Comparison of ENCODE assay signal across 16 cellular contexts in genomic region chrX:148288451-148288850, GRCh38.
DNase-seq lines count a peak whose midpoint lies in the region; ATAC-seq and TF ChIP-seq lines count a peak whose summit lies in the region.
"Had no signal": no experiment of that assay in that cellular context is flagged by ENCODE, and none has a peak within 500 bp of the region (broad histone marks: within the 10 kb centered on the region; RNA-seq: fewer than 3 reads in every experiment).

No MANE protein-coding gene starts in this region.

- ATAC-seq in GM23338 (no peak), HG03432 (IDR thresholded peaks at IDR 0.05; ENCODE audit: unreplicated experiment) (no peak), lower lobe of right lung (no peak)
- ATAC-seq: HCT116 had no signal

- H3K27ac ChIP-seq in GM23338 (ENCODE audit: low read depth): no peak overlapping the region
- 0 out of 2 replicates have a peak overlapping the region, but pooled peaks have one; percentile 23 for H3K27ac ChIP-seq in HUES6 (ENCODE audit: low read depth, low read length)
- H3K27ac ChIP-seq in lower lobe of right lung: no peak overlapping the region

- no peak overlapping the region for H3K4me2 ChIP-seq in GM23338

- H3K27ac Mint-ChIP-seq in GM23338: 0 out of 2 replicates have a peak overlapping the region, but pooled peaks have one; percentile 59
- H3K27ac Mint-ChIP-seq: CD4-positive, alpha-beta memory T cell had no signal

- H3K27me3 ChIP-seq in GM23338 (ENCODE audit: insufficient read depth): no peaks in the 10 kb centered on the region
- peaks cover 8% of the 10 kb centered on the region; the same call in 1 of the 2 replicates for H3K27me3 ChIP-seq in HUES6 (ENCODE audit: control insufficient read depth, insufficient read depth, low read length)
- H3K27me3 ChIP-seq in lower lobe of right lung (ENCODE audit: low read depth): no peaks in the 10 kb centered on the region

- H3K36me3 Mint-ChIP-seq in GM23338 (ENCODE audit: low read depth): no peaks in the 10 kb centered on the region
- H3K36me3 Mint-ChIP-seq: CD4-positive, alpha-beta memory T cell had no signal

- TF ChIP-seq CTCF in GM23338 (conservative IDR thresholded peaks at IDR 0.05; ENCODE audit: low read depth in 2 of 2) (no peak), lower lobe of right lung (IDR thresholded peaks at IDR 0.05) (no peak), GM13977 (IDR thresholded peaks at IDR 0.05; ENCODE audit: extremely low read depth, insufficient read depth, missing control alignments) (no peak)

- H3K9me3 ChIP-seq in HUES6 (ENCODE audit: control insufficient read depth, insufficient read depth, low read depth, low read length) (no peaks in the 10 kb centered on the region; the same call in 1 of the 2 replicates), lower lobe of right lung (no peaks in the 10 kb centered on the region)

- no peaks in the 10 kb centered on the region for H3K79me2 ChIP-seq in GM23338 (replicated peaks; ENCODE audit: insufficient read depth)

- H3K4me3 Mint-ChIP-seq in GM23338: no peak overlapping the region
- H3K4me3 Mint-ChIP-seq: CD4-positive, alpha-beta memory T cell had no signal

- intact Hi-C loops in lower lobe of right lung (cut with DNase I): no loop called here

- H3K36me3 ChIP-seq in GM23338 (ENCODE audit: insufficient read depth) (no peaks in the 10 kb centered on the region), HUES6 (ENCODE audit: control insufficient read depth, insufficient read depth, low read length) (no peaks in the 10 kb centered on the region), lower lobe of right lung (no peaks in the 10 kb centered on the region)

- peaks cover 2% of the 10 kb centered on the region for H3K27me3 Mint-ChIP-seq in GM23338 (ENCODE audit: insufficient read depth, low read depth, poor library complexity)
- H3K27me3 Mint-ChIP-seq: CD4-positive, alpha-beta memory T cell had no signal

- H3K4me1 Mint-ChIP-seq in GM23338: peaks cover 41% of the 10 kb centered on the region

- H3K9me2 ChIP-seq in GM23338 (ENCODE audit: insufficient read depth): no peaks in the 10 kb centered on the region

- H3K9ac ChIP-seq in HUES6 (ENCODE audit: low read length): no peak overlapping the region

- no peak overlapping the region for H2AFZ ChIP-seq in GM23338

- DNase-seq in GM23338 (ENCODE audit: low spot score): no peak
- DNase-seq in cerebellar cortex (ENCODE audit: low spot score): peak; percentile 9
- no peak for DNase-seq in lower lobe of right lung
- DNase-seq in GM13977 (ENCODE audit: low spot score): no peak
- DNase-seq: C1 segment of cervical spinal cord; Calu3; CD4-positive, alpha-beta memory T cell; COR-L47; DMS79; EL; GF-D8; GOT3; H7 had no signal

- no peaks in the 10 kb centered on the region for H3F3A ChIP-seq in GM23338 (replicated peaks; ENCODE audit: low read depth)

- H4K20me1 ChIP-seq in GM23338 (replicated peaks; ENCODE audit: insufficient read depth): no peaks in the 10 kb centered on the region

- in situ Hi-C loops in GM13977 (cut with MboI; ENCODE audit: low pct_unique_long_range_greater_than_20kb, low sequenced_read_pairs, unreplicated experiment): no loop called here

- no peaks in the 10 kb centered on the region for H3K9me3 Mint-ChIP-seq in GM23338
- H3K9me3 Mint-ChIP-seq: CD4-positive, alpha-beta memory T cell had no signal

- H3K4me3 ChIP-seq in GM23338 (no peak overlapping the region), HUES6 (ENCODE audit: low read depth, low read length) (no peak overlapping the region), lower lobe of right lung (no peak overlapping the region)

- H3K4me1 ChIP-seq in GM23338 (ENCODE audit: insufficient read depth) (peaks cover 19% of the 10 kb centered on the region), HUES6 (ENCODE audit: control insufficient read depth, insufficient read depth, low read length) (peaks cover 56% of the 10 kb centered on the region), lower lobe of right lung (no peaks in the 10 kb centered on the region)

TF ChIP-seq in GM23338, 12 proteins besides CTCF, POLR2A, EP300 and RAD21 (continues in another document):
- TF ChIP-seq POLR2AphosphoS5 (IDR thresholded peaks at IDR 0.05; ENCODE audit: low read depth) (no peak), NANOG (IDR thresholded peaks at IDR 0.05; ENCODE audit: borderline replicate concordance) (no peak), JUNB (IDR thresholded peaks at IDR 0.05; ENCODE audit: unreplicated experiment) (no peak), EZH2phosphoT487 (IDR thresholded peaks at IDR 0.05; ENCODE audit: unreplicated experiment) (no peak), ZNF114 (CRISPR knock-in tag; IDR thresholded peaks at IDR 0.05) (no peak), EZH2 (IDR thresholded peaks at IDR 0.05; ENCODE audit: low read depth, unreplicated experiment) (no peak)
- TF ChIP-seq, protein P1, sequence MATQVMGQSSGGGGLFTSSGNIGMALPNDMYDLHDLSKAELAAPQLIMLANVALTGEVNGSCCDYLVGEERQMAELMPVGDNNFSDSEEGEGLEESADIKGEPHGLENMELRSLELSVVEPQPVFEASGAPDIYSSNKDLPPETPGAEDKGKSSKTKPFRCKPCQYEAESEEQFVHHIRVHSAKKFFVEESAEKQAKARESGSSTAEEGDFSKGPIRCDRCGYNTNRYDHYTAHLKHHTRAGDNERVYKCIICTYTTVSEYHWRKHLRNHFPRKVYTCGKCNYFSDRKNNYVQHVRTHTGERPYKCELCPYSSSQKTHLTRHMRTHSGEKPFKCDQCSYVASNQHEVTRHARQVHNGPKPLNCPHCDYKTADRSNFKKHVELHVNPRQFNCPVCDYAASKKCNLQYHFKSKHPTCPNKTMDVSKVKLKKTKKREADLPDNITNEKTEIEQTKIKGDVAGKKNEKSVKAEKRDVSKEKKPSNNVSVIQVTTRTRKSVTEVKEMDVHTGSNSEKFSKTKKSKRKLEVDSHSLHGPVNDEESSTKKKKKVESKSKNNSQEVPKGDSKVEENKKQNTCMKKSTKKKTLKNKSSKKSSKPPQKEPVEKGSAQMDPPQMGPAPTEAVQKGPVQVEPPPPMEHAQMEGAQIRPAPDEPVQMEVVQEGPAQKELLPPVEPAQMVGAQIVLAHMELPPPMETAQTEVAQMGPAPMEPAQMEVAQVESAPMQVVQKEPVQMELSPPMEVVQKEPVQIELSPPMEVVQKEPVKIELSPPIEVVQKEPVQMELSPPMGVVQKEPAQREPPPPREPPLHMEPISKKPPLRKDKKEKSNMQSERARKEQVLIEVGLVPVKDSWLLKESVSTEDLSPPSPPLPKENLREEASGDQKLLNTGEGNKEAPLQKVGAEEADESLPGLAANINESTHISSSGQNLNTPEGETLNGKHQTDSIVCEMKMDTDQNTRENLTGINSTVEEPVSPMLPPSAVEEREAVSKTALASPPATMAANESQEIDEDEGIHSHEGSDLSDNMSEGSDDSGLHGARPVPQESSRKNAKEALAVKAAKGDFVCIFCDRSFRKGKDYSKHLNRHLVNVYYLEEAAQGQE (IDR thresholded peaks at IDR 0.05; ENCODE audit: unreplicated experiment): no peak
- TF ChIP-seq, protein P2, sequence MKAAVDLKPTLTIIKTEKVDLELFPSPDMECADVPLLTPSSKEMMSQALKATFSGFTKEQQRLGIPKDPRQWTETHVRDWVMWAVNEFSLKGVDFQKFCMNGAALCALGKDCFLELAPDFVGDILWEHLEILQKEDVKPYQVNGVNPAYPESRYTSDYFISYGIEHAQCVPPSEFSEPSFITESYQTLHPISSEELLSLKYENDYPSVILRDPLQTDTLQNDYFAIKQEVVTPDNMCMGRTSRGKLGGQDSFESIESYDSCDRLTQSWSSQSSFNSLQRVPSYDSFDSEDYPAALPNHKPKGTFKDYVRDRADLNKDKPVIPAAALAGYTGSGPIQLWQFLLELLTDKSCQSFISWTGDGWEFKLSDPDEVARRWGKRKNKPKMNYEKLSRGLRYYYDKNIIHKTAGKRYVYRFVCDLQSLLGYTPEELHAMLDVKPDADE (IDR thresholded peaks at IDR 0.05): no peak
